Comparison of ENCODE assay signal across 1 cellular context in genomic region chr1:28099050-28099769, GRCh38.
TF ChIP-seq lines count a peak whose summit lies in the region.

No MANE protein-coding gene starts in this region.

TF ChIP-seq in WTC11, 78 proteins besides CTCF, POLR2A, EP300 and RAD21 (continued from another document):
- TF ChIP-seq USF2 (CRISPR knock-in tag; IDR thresholded peaks at IDR 0.05) (no peak), EMX1 (CRISPR knock-in tag; IDR thresholded peaks at IDR 0.05) (no peak), ZBTB43 (CRISPR knock-in tag; IDR thresholded peaks at IDR 0.05) (no peak), IRF2 (CRISPR knock-in tag; IDR thresholded peaks at IDR 0.05; ENCODE audit: borderline replicate concordance, low read depth) (no peak), ZSCAN18 (CRISPR knock-in tag; IDR thresholded peaks at IDR 0.05) (no peak)
- TF ChIP-seq, protein P1, sequence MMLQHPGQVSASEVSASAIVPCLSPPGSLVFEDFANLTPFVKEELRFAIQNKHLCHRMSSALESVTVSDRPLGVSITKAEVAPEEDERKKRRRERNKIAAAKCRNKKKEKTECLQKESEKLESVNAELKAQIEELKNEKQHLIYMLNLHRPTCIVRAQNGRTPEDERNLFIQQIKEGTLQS (CRISPR knock-in tag; conservative IDR thresholded peaks at IDR 0.05) = no peak
- TF ChIP-seq, protein P2, sequence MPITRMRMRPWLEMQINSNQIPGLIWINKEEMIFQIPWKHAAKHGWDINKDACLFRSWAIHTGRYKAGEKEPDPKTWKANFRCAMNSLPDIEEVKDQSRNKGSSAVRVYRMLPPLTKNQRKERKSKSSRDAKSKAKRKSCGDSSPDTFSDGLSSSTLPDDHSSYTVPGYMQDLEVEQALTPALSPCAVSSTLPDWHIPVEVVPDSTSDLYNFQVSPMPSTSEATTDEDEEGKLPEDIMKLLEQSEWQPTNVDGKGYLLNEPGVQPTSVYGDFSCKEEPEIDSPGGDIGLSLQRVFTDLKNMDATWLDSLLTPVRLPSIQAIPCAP (CRISPR knock-in tag; IDR thresholded peaks at IDR 0.05) = no peak
